In the genomic region with DNA sequence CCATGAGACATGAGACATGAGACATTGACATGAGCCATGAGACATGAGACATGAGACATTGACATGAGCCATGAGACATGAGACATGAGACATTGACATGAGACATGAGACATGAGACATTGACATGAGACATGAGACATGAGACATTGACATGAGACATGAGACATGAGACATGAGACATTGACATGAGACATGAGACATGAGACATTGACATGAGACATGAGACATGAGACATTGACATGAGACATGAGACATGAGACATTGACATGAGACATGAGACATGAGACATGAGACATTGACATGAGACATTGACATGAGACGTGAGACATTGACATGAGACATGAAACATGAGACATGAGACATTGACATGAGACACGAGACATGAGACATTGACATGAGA, we compare ENCODE assay signal across 1 cellular context. TPM values are rescaled to one million over a fixed set of nuclear protein-coding genes. Genes with fewer than 3 reads are reported as not detected.
"Had no signal": no experiment of that assay in that cellular context is flagged by ENCODE, and none has a peak within 500 bp of the region (broad histone marks: within the 10 kb centered on the region; RNA-seq: fewer than 3 reads in every experiment).

No MANE protein-coding gene starts in this region.

RNA-seq across cellular contexts. Expression of gene INHBB, which starts 45.4 kb away (rescaled TPM):
- total RNA-seq: endodermal cell had no signal
